Comparison of ENCODE assay signal across 13 cellular contexts in genomic region chr3:47865192-47865591, GRCh38.
DNase-seq lines count a peak whose midpoint lies in the region; ATAC-seq and TF ChIP-seq lines count a peak whose summit lies in the region.
"Had no signal": no experiment of that assay in that cellular context is flagged by ENCODE, and none has a peak within 500 bp of the region (broad histone marks: within the 10 kb centered on the region; RNA-seq: fewer than 3 reads in every experiment).

No MANE protein-coding gene starts in this region.

- CTCF ChIA-PET in WTC11 (lab: Charles Lee) = interaction anchor here (1.0 to 4.1 kb wide), 7 partner anchors 15 to 293 kb away, joined by 3 to 30 read pairs (median 5); no protein-coding TSS in a partner anchor
- CTCF ChIA-PET in CD8-positive, alpha-beta memory T cell (lab: Charles Lee) = no interaction called here

- H3K27ac ChIP-seq in cardiac muscle cell = no peak overlapping the region
- no peak overlapping the region for H3K27ac ChIP-seq in CD8-positive, alpha-beta memory T cell (ENCODE audit: low read depth, low read length)
- no peak overlapping the region for H3K27ac ChIP-seq in Peyer's patch
- H3K27ac ChIP-seq: breast epithelium had no signal

- POLR2A ChIA-PET in WTC11 (lab: Charles Lee) = no interaction called here
- POLR2A ChIA-PET in CD8-positive, alpha-beta memory T cell (lab: Charles Lee) = no interaction called here

- H3K9me3 ChIP-seq in cardiac muscle cell (ENCODE audit: low read depth) (no peaks in the 10 kb centered on the region), Peyer's patch (no peaks in the 10 kb centered on the region)
- no peaks in the 10 kb centered on the region for H3K9me3 ChIP-seq in CD8-positive, alpha-beta memory T cell (ENCODE audit: low read length)
- H3K9me3 ChIP-seq: breast epithelium had no signal

- H3K27ac Mint-ChIP-seq in WTC11 (peak overlapping the region; percentile 85), glutamatergic neuron (ENCODE audit: unreplicated experiment) (peak overlapping the region; percentile 79)
- H3K27ac Mint-ChIP-seq in stimulated activated naive B cell treated with anti-CD40 and anti-IgM and Interleukin-4, amounts not matched to agents 10 μg/mL and 1 μg/mL and 100 μg/mL, for 72 hours = peak overlapping the region; percentile 16
- peak overlapping the region in 4 of 8 donors; percentile 18 to 63 (median 50) for H3K27ac Mint-ChIP-seq in CD8-positive, alpha-beta memory T cell

- H3K36me3 Mint-ChIP-seq in WTC11 (peaks cover 48% of the 10 kb centered on the region), glutamatergic neuron (ENCODE audit: unreplicated experiment) (peaks cover 5% of the 10 kb centered on the region)
- H3K36me3 Mint-ChIP-seq in stimulated activated naive B cell treated with anti-CD40 and anti-IgM and Interleukin-4, amounts not matched to agents 10 μg/mL and 1 μg/mL and 100 μg/mL, for 72 hours = peaks cover 50 to 59% of the 10 kb centered on the region in 2 donors
- peaks cover 0 to 69% (median 16%) of the 10 kb centered on the region in 3 donors for H3K36me3 Mint-ChIP-seq in CD8-positive, alpha-beta memory T cell

- TF ChIP-seq POLR2A in Peyer's patch (IDR thresholded peaks at IDR 0.05) = no peak

- H3K4me3 ChIP-seq in cardiac muscle cell (no peak overlapping the region), Peyer's patch (no peak overlapping the region)
- no peak overlapping the region for H3K4me3 ChIP-seq in CD8-positive, alpha-beta memory T cell (ENCODE audit: low read length)
- H3K4me3 ChIP-seq: breast epithelium had no signal

- DNase-seq in cardiac muscle cell (ENCODE audit: low read depth in 1 of 2, low spot score in 1 of 2) = peak in 1 of 2 donors; percentile 24
- no peak for DNase-seq in Right ventricle myocardium inferior (ENCODE audit: missing footprints)
- no peak for DNase-seq in WTC11 (ENCODE audit: low spot score)
- no peak for DNase-seq in glutamatergic neuron
- no peak for DNase-seq in stimulated activated naive B cell treated with anti-CD40 and anti-IgM and Interleukin-4, amounts not matched to agents 10 μg/mL and 1 μg/mL and 100 μg/mL, for 72 hours
- DNase-seq in CD8-positive, alpha-beta memory T cell = no peak
- no peak for DNase-seq in GM20000 (ENCODE audit: low spot score)
- DNase-seq in Peyer's patch = no peak
- DNase-seq: activated CD4-positive, alpha-beta T cell treated with anti-CD3 and anti-CD28 coated beads, Interleukin-2, amount 50 U/mL, for 1 hour; islet precursor cell; NCI-H2227 treated with DMSO at 0.1 percent for 48 hours; retina had no signal

- ATAC-seq in Right ventricle myocardium inferior (no peak), WTC11 (peak; percentile 63)
- no peak for ATAC-seq in stimulated activated naive B cell treated with anti-CD40 and anti-IgM and Interleukin-4, amounts not matched to agents 10 μg/mL and 1 μg/mL and 100 μg/mL, for 72 hours (replicated peaks)

- H3K27me3 ChIP-seq in cardiac muscle cell (no peaks in the 10 kb centered on the region), Peyer's patch (no peaks in the 10 kb centered on the region)
- H3K27me3 ChIP-seq in CD8-positive, alpha-beta memory T cell (ENCODE audit: insufficient read depth, low read length, poor library complexity, severe bottlenecking) = no peaks in the 10 kb centered on the region
- H3K27me3 ChIP-seq: breast epithelium had no signal

- intact Hi-C loops in Right ventricle myocardium inferior (cut with DNase I) = no loop called here

- H3K4me3 Mint-ChIP-seq in WTC11 = no peak overlapping the region
- peak overlapping the region; percentile 28 for H3K4me3 Mint-ChIP-seq in glutamatergic neuron (ENCODE audit: unreplicated experiment)
- H3K4me3 Mint-ChIP-seq in stimulated activated naive B cell treated with anti-CD40 and anti-IgM and Interleukin-4, amounts not matched to agents 10 μg/mL and 1 μg/mL and 100 μg/mL, for 72 hours = no peak overlapping the region
- H3K4me3 Mint-ChIP-seq in CD8-positive, alpha-beta memory T cell = no peak overlapping the region

- H3K4me1 ChIP-seq in cardiac muscle cell (ENCODE audit: low read depth) (no peaks in the 10 kb centered on the region), Peyer's patch (no peaks in the 10 kb centered on the region)
- H3K4me1 ChIP-seq in CD8-positive, alpha-beta memory T cell (ENCODE audit: insufficient read depth, low read length) = no peaks in the 10 kb centered on the region
- H3K4me1 ChIP-seq: breast epithelium had no signal

- H3K9me3 Mint-ChIP-seq in WTC11 (no peaks in the 10 kb centered on the region), glutamatergic neuron (ENCODE audit: unreplicated experiment) (peaks cover 10% of the 10 kb centered on the region)
- no peaks in the 10 kb centered on the region for H3K9me3 Mint-ChIP-seq in stimulated activated naive B cell treated with anti-CD40 and anti-IgM and Interleukin-4, amounts not matched to agents 10 μg/mL and 1 μg/mL and 100 μg/mL, for 72 hours
- no peaks in the 10 kb centered on the region for H3K9me3 Mint-ChIP-seq in CD8-positive, alpha-beta memory T cell

- H3K4me1 Mint-ChIP-seq in WTC11 (no peaks in the 10 kb centered on the region), glutamatergic neuron (ENCODE audit: low read depth, unreplicated experiment) (no peaks in the 10 kb centered on the region)
- no peaks in the 10 kb centered on the region for H3K4me1 Mint-ChIP-seq in stimulated activated naive B cell treated with anti-CD40 and anti-IgM and Interleukin-4, amounts not matched to agents 10 μg/mL and 1 μg/mL and 100 μg/mL, for 72 hours
- H3K4me1 Mint-ChIP-seq in CD8-positive, alpha-beta memory T cell = no peaks in the 10 kb centered on the region

- H3K36me3 ChIP-seq in cardiac muscle cell (peaks cover 41% of the 10 kb centered on the region), Peyer's patch (peaks cover 0 to 77% (median 0%) of the 10 kb centered on the region in 3 donors)
- peaks cover 26% of the 10 kb centered on the region for H3K36me3 ChIP-seq in CD8-positive, alpha-beta memory T cell (ENCODE audit: insufficient read depth, low read length)
- H3K36me3 ChIP-seq: breast epithelium had no signal

- H3K27me3 Mint-ChIP-seq in WTC11 (ENCODE audit: low read depth) (no peaks in the 10 kb centered on the region), glutamatergic neuron (ENCODE audit: unreplicated experiment) (peaks cover 5% of the 10 kb centered on the region)
- H3K27me3 Mint-ChIP-seq in stimulated activated naive B cell treated with anti-CD40 and anti-IgM and Interleukin-4, amounts not matched to agents 10 μg/mL and 1 μg/mL and 100 μg/mL, for 72 hours = no peaks in the 10 kb centered on the region
- no peaks in the 10 kb centered on the region for H3K27me3 Mint-ChIP-seq in CD8-positive, alpha-beta memory T cell

- TF ChIP-seq CTCF in cardiac muscle cell (IDR thresholded peaks at IDR 0.05; ENCODE audit: low read depth, low read length) (peak; percentile 25), WTC11 (IDR thresholded peaks at IDR 0.05) (no peak), glutamatergic neuron (IDR thresholded peaks at IDR 0.05; ENCODE audit: partially characterized antibody, unreplicated experiment) (no peak), GM20000 (IDR thresholded peaks at IDR 0.05; ENCODE audit: extremely low read depth, missing control alignments) (no peak), Peyer's patch (IDR thresholded peaks at IDR 0.05) (no peak)

TF ChIP-seq in WTC11, 78 proteins besides CTCF, POLR2A, EP300 and RAD21:
- TF ChIP-seq E2F4 (CRISPR knock-in tag; IDR thresholded peaks at IDR 0.05; ENCODE audit: borderline replicate concordance, low read depth) (no peak), USF2 (CRISPR knock-in tag; IDR thresholded peaks at IDR 0.05) (no peak)
